ENCODE assay signal across 8 cellular contexts in genomic region chr2:64831134-64831976, GRCh38.
DNase-seq lines count a peak whose midpoint lies in the region; ATAC-seq and TF ChIP-seq lines count a peak whose summit lies in the region.

No MANE protein-coding gene starts in this region.

- no peaks in the 10 kb centered on the region for H3K36me3 ChIP-seq in CD4-positive, CD25-positive, alpha-beta regulatory T cell (ENCODE audit: control insufficient read depth, insufficient read depth, low read length)
- no peaks in the 10 kb centered on the region for H3K36me3 ChIP-seq in suprapubic skin

- H3K27me3 ChIP-seq in CD4-positive, CD25-positive, alpha-beta regulatory T cell (ENCODE audit: control insufficient read depth, insufficient read depth, low read length) = no peaks in the 10 kb centered on the region
- no peaks in the 10 kb centered on the region for H3K27me3 ChIP-seq in foreskin keratinocyte
- no peaks in the 10 kb centered on the region for H3K27me3 ChIP-seq in suprapubic skin

- H3K9me3 ChIP-seq in CD4-positive, CD25-positive, alpha-beta regulatory T cell (ENCODE audit: control insufficient read depth in 2 of 2, low read length in 2 of 2) = no peaks in the 10 kb centered on the region
- H3K9me3 ChIP-seq in suprapubic skin = no peaks in the 10 kb centered on the region

- H3K27ac Mint-ChIP-seq in CD4-positive, CD25-positive, alpha-beta regulatory T cell = peak overlapping the region; percentile 52 to 89 (median 64)

- H3K9me3 Mint-ChIP-seq in CD4-positive, CD25-positive, alpha-beta regulatory T cell = peaks cover 0 to 5% (median 0%) of the 10 kb centered on the region in 7 donors

- no peak for TF ChIP-seq EP300 in suprapubic skin (IDR thresholded peaks at IDR 0.05)

- 35% methylated on average over 20 of the region's 20 CpGs for WGBS in suprapubic skin

- H3K27ac ChIP-seq in CD4-positive, CD25-positive, alpha-beta regulatory T cell (ENCODE audit: insufficient read depth, low read length, poor library complexity, severe bottlenecking) = no peak overlapping the region
- H3K27ac ChIP-seq in foreskin keratinocyte (peak overlapping the region; percentile 76), suprapubic skin (peak overlapping the region; percentile 67)

- peaks cover 2 to 14% (median 12%) of the 10 kb centered on the region in 4 donors for H3K4me1 Mint-ChIP-seq in CD4-positive, CD25-positive, alpha-beta regulatory T cell

- no peak for TF ChIP-seq POLR2A in suprapubic skin (IDR thresholded peaks at IDR 0.05)

- peaks cover 6% of the 10 kb centered on the region for H3K27me3 Mint-ChIP-seq in CD4-positive, CD25-positive, alpha-beta regulatory T cell

- H3K4me1 ChIP-seq in CD4-positive, CD25-positive, alpha-beta regulatory T cell (ENCODE audit: control insufficient read depth, insufficient read depth, low read length, poor library complexity, severe bottlenecking) = peaks cover 11% of the 10 kb centered on the region
- H3K4me1 ChIP-seq in foreskin keratinocyte = peaks cover 13% of the 10 kb centered on the region
- peaks cover 16% of the 10 kb centered on the region for H3K4me1 ChIP-seq in suprapubic skin

- no peaks in the 10 kb centered on the region for H3K36me3 Mint-ChIP-seq in CD4-positive, CD25-positive, alpha-beta regulatory T cell

- ATAC-seq in CD4-positive, CD25-positive, alpha-beta regulatory T cell (ENCODE audit: low read depth in 2 of 2) = peak; percentile 89 to 92
- peak; percentile 74 for ATAC-seq in GM19324 (IDR thresholded peaks at IDR 0.05; ENCODE audit: low FRiP score, unreplicated experiment)
- peak; percentile 93 for ATAC-seq in HG03442 (IDR thresholded peaks at IDR 0.05; ENCODE audit: unreplicated experiment)
- ATAC-seq in foreskin keratinocyte = peak; percentile 98

- H3K4me3 Mint-ChIP-seq in CD4-positive, CD25-positive, alpha-beta regulatory T cell = peak overlapping the region; percentile 34 to 72 (median 71)

- DNase-seq in CD4-positive, CD25-positive, alpha-beta regulatory T cell = peak; percentile 73 to 82 (median 79)
- DNase-seq in RPMI8226 = peak; percentile 81
- DNase-seq in activated effector memory CD4-positive, alpha-beta T cell treated with Interleukin-2 at 50 U/mL for 16 hours = peak; percentile 65
- DNase-seq in foreskin keratinocyte = peak; percentile 93 to 98
- DNase-seq in occipital lobe (lab: John Stamatoyannopoulos, UW) = peak; percentile 58
- peak; percentile 95 to 96 for DNase-seq in suprapubic skin (ENCODE audit: low spot score in 2 of 2)

- H3K4me3 ChIP-seq in CD4-positive, CD25-positive, alpha-beta regulatory T cell (ENCODE audit: low read depth, low read length) = peak overlapping the region; percentile 76
- no peak overlapping the region for H3K4me3 ChIP-seq in suprapubic skin

- TF ChIP-seq CTCF in foreskin keratinocyte (conservative IDR thresholded peaks at IDR 0.05) (peak; percentile 82), suprapubic skin (IDR thresholded peaks at IDR 0.05) (peak; percentile 32 to 66)
